21 cellular contexts compared by ENCODE assay signal in the genomic region with DNA sequence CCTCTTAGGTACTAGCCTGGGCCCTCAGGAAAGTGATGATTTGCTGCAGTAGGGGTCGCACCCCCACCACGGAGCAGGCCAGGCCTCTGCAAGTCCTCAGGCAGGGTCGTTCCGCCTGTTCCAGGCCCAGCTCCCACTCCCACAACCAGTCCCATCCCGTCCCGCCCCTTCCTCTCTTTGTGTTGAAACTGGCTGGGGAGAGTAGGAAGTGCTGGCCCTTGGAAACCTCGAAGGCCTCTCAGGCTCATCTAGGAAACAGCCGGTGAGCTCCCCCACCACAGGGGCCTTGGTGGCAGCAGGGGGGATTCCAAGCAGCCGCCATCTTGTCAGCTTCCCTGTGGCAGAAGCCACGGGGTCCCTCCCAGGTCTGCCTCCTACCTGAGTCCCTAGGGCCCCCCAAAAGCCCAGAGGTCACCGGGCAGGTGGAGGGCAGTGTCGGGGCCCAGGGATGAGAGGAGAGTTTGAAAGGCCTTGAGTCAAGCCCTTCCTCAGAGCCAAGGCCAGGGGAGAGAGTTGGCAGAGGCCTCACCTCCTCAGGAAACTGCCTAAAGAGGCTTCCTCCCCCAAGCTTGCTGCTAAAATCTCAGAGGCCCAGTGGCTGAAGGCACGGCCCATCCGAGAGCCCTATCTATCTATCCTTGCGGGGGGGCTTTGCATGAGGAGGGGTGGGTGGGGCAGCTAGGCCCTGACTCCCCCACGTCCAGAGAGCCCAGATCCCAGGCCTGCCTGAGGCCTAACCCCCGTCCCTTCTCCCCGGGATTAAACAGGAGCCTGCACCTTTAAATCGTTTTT. TPM values are rescaled to one million over a fixed set of nuclear protein-coding genes. Genes with fewer than 3 reads are reported as not detected.
DNase-seq lines count a peak whose midpoint lies in the region; ATAC-seq and TF ChIP-seq lines count a peak whose summit lies in the region.
"Had no signal": no experiment of that assay in that cellular context is flagged by ENCODE, and none has a peak within 500 bp of the region (broad histone marks: within the 10 kb centered on the region; RNA-seq: fewer than 3 reads in every experiment).

No MANE protein-coding gene starts in this region.

- no peak for TF ChIP-seq EP300 in transverse colon (IDR thresholded peaks at IDR 0.05; ENCODE audit: low read depth)

- no peak overlapping the region for H3K4me3 ChIP-seq in iPS-20b (ENCODE audit: low read length)
- H3K4me3 ChIP-seq in neural progenitor cell, result no peak overlapping the region
- no peak overlapping the region for H3K4me3 ChIP-seq in transverse colon
- H3K4me3 ChIP-seq: dorsolateral prefrontal cortex, ovary had no signal

- in situ Hi-C loops in transverse colon (cut with MboI; ENCODE audit: low pct_ligation_motif_present in 1 of 4, low pct_unique_long_range_greater_than_20kb in 1 of 4, low sequenced_read_pairs in 3 of 4), result no loop called here

- no peak for TF ChIP-seq CTCF in neural progenitor cell (IDR thresholded peaks at IDR 0.05)
- no peak for TF ChIP-seq CTCF in transverse colon (IDR thresholded peaks at IDR 0.05)

- intact Hi-C loops in Right ventricle myocardium inferior (cut with DNase I), result loop anchor here (5.0 kb wide), 1 partner anchor 35 kb away; no protein-coding TSS in a partner anchor
- intact Hi-C loops in cardiac septum (cut with DNase I), result no loop called here
- intact Hi-C loops in transverse colon (cut with DNase I; ENCODE audit: low total_unique reads), result no loop called here

- H3K36me3 ChIP-seq in iPS-20b (ENCODE audit: insufficient read depth, low read depth, low read length), result peaks cover 19% of the 10 kb centered on the region
- no peaks in the 10 kb centered on the region for H3K36me3 ChIP-seq in neural progenitor cell
- no peaks in the 10 kb centered on the region for H3K36me3 ChIP-seq in transverse colon
- H3K36me3 ChIP-seq: ovary had no signal

- H3K27me3 Mint-ChIP-seq in neural progenitor cell (ENCODE audit: insufficient read depth, low read depth), result peaks cover 2% of the 10 kb centered on the region
- H3K27me3 Mint-ChIP-seq: activated T-helper 17 cell treated with anti-CD3 and anti-CD28 coated beads, Interleukin-2, amount 50 U/mL, for 72 hours had no signal

- DNase-seq in Right ventricle myocardium inferior (ENCODE audit: missing footprints), result no peak
- DNase-seq in cardiac septum (ENCODE audit: low spot score), result no peak
- DNase-seq in neural progenitor cell (ENCODE audit: low spot score), result no peak
- no peak for DNase-seq in T-helper 1 cell
- no peak for DNase-seq in SW 1271 (lab: John Stamatoyannopoulos, UW)
- no peak for DNase-seq in foreskin melanocyte
- no peak for DNase-seq in transverse colon
- DNase-seq: activated CD4-positive, CD25-positive, alpha-beta regulatory T cell; activated CD8-positive, alpha-beta memory T cell treated with anti-CD3 and anti-CD28 coated beads for 24 hours; C1 segment of cervical spinal cord; dorsolateral prefrontal cortex; GF-D8; Karpas-422; NCI-H1105; NCI-H524 treated with DMSO at 0.1 percent for 48 hours; ovary; SHP77 treated with DMSO at 0.1 percent for 48 hours; stimulated activated CD8-positive, alpha-beta memory T cell treated with anti-CD3 and anti-CD28 coated beads, Interleukin-4, amount 100 ng/mL, for 48 hours; T-helper 2 cell had no signal

- no peaks in the 10 kb centered on the region for H3K9me3 Mint-ChIP-seq in neural progenitor cell
- H3K9me3 Mint-ChIP-seq: activated T-helper 17 cell treated with anti-CD3 and anti-CD28 coated beads, Interleukin-2, amount 50 U/mL, for 72 hours had no signal

- H3K4me2 ChIP-seq in neural progenitor cell, result no peak overlapping the region

- H3K4me1 ChIP-seq in iPS-20b (ENCODE audit: insufficient read depth, low read length) (no peaks in the 10 kb centered on the region), neural progenitor cell (peaks cover 12% of the 10 kb centered on the region), transverse colon (peaks cover 0 to 12% (median 2%) of the 10 kb centered on the region in 4 donors)

- no peaks in the 10 kb centered on the region for H3K9me3 ChIP-seq in iPS-20b (ENCODE audit: insufficient read depth, low read depth, low read length)
- no peaks in the 10 kb centered on the region for H3K9me3 ChIP-seq in neural progenitor cell (ENCODE audit: low read depth)
- H3K9me3 ChIP-seq in transverse colon, result no peaks in the 10 kb centered on the region
- H3K9me3 ChIP-seq: ovary had no signal

- H3K79me2 ChIP-seq in neural progenitor cell (ENCODE audit: low read depth), result no peaks in the 10 kb centered on the region

- peaks cover 4% of the 10 kb centered on the region for H3F3A ChIP-seq in neural progenitor cell (ENCODE audit: low read depth)

- peak overlapping the region; percentile 31 for H3K27ac Mint-ChIP-seq in neural progenitor cell
- H3K27ac Mint-ChIP-seq: activated T-helper 17 cell treated with anti-CD3 and anti-CD28 coated beads, Interleukin-2, amount 50 U/mL, for 72 hours had no signal

- H3K4me1 Mint-ChIP-seq in neural progenitor cell, result peaks cover 22% of the 10 kb centered on the region
- H3K4me1 Mint-ChIP-seq: activated T-helper 17 cell treated with anti-CD3 and anti-CD28 coated beads, Interleukin-2, amount 50 U/mL, for 72 hours had no signal

- peak overlapping the region; percentile 21; the same call in 1 of the 2 replicates for H3K9ac ChIP-seq in iPS-20b (ENCODE audit: low read depth, low read length)
- H3K9ac ChIP-seq in neural progenitor cell, result no peak overlapping the region

- no peak overlapping the region for H3K27ac ChIP-seq in iPS-20b (ENCODE audit: low read length)
- no peak overlapping the region for H3K27ac ChIP-seq in neural progenitor cell
- no peak overlapping the region for H3K27ac ChIP-seq in transverse colon
- H3K27ac ChIP-seq: dorsolateral prefrontal cortex, ovary had no signal

- no peaks in the 10 kb centered on the region for H4K20me1 ChIP-seq in neural progenitor cell (ENCODE audit: low read depth)

- WGBS in transverse colon (ENCODE audit: low coverage in 1 of 2), 2 donors, result 56 to 74% methylated on average over 2 to 19 of the region's 19 CpGs

- no peak overlapping the region for H3K4me3 Mint-ChIP-seq in neural progenitor cell
- H3K4me3 Mint-ChIP-seq: activated T-helper 17 cell treated with anti-CD3 and anti-CD28 coated beads, Interleukin-2, amount 50 U/mL, for 72 hours had no signal

- no peak overlapping the region for H2AFZ ChIP-seq in neural progenitor cell (replicated peaks)

- H3K27me3 ChIP-seq in iPS-20b (ENCODE audit: insufficient read depth, low read length), result no peaks in the 10 kb centered on the region
- H3K27me3 ChIP-seq in neural progenitor cell, result no peaks in the 10 kb centered on the region
- no peaks in the 10 kb centered on the region for H3K27me3 ChIP-seq in transverse colon
- H3K27me3 ChIP-seq: dorsolateral prefrontal cortex, ovary had no signal

- no peaks in the 10 kb centered on the region for H3K36me3 Mint-ChIP-seq in neural progenitor cell

- TF ChIP-seq POLR2A in transverse colon (IDR thresholded peaks at IDR 0.05), result no peak

- peak; percentile 18 for ATAC-seq in Right ventricle myocardium inferior
- ATAC-seq: activated T-helper 17 cell treated with anti-CD3 and anti-CD28 coated beads, Interleukin-2, amount 50 U/mL, for 72 hours had no signal

RNA-seq across cellular contexts. Expression of gene MMP15, which starts 22.2 kb away (rescaled TPM):
- total RNA-seq in Right ventricle myocardium inferior, result 70.3 TPM
- 53.5 TPM for total RNA-seq in cardiac septum
- 7.2 and 26.0 TPM in 2 replicates for total RNA-seq in neural progenitor cell (ENCODE audit: low replicate concordance)
- 100 to 1,000 TPM in 2 of 4 donors, 10 to 100 TPM in 2; 48.0 to 161 (median 92.3) TPM for total RNA-seq in transverse colon

RNA-seq across cellular contexts. Expression of gene USB1, which starts 46.5 kb away (rescaled TPM):
- total RNA-seq in Right ventricle myocardium inferior (36.2 TPM), cardiac septum (36.0 TPM), neural progenitor cell (ENCODE audit: low replicate concordance) (14.9 and 24.5 TPM in 2 replicates), transverse colon (10 to 100 TPM; 21.3 to 63.4 (median 45.2) TPM)

RNA-seq across cellular contexts. Expression of gene ZNF319, which starts 47.3 kb away (rescaled TPM):
- total RNA-seq in Right ventricle myocardium inferior (7.0 TPM), cardiac septum (7.2 TPM), neural progenitor cell (ENCODE audit: low replicate concordance) (1.4 and 5.5 TPM in 2 replicates), transverse colon (10 to 100 TPM in 1 of 4 donors, 1 to 10 TPM in 3; 6.4 to 11.6 (median 6.5) TPM)
